Comparison of ENCODE assay signal across 8 cellular contexts in the genomic region with DNA sequence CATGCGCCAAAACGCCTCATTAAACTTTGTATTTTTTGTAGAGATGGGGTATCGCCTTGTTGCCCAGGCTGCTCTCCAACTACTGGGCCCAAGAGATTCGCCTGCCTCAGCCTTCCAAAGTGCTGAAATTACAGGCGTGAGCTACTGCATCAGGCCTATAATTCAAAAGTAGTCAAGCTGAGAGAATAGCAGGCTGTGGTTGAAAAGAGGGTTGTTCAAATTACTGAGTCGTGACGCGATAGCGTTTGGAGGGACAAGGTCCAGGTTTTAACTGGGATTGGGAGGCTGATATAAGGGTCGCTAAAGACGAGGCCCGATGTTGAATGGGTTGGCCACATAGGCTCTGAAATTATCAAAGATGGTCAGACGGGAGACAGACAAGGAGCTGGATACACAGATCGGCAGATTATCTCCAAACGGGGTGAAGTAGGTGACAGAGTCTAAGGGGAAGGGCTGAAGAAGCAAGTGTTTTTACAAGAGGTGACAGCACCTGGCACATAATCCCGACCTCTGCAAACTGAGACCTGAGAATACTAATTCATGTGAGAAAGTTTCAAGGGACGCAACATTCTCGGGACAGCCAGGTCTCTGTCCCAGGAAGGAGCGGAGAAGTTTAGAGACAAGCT. TPM values are rescaled to one million over a fixed set of nuclear protein-coding genes. Genes with fewer than 3 reads are reported as not detected.
DNase-seq lines count a peak whose midpoint lies in the region; ATAC-seq, FAIRE-seq and TF ChIP-seq lines count a peak whose summit lies in the region.

No MANE protein-coding gene starts in this region.

- TF ChIP-seq CTCF in cardiac muscle cell (IDR thresholded peaks at IDR 0.05; ENCODE audit: low read depth, low read length) (no peak), brain microvascular endothelial cell (IDR thresholded peaks at IDR 0.05; ENCODE audit: low read depth, low read length, missing control alignments) (no peak), GM20000 (IDR thresholded peaks at IDR 0.05; ENCODE audit: extremely low read depth, missing control alignments) (no peak)

- peak overlapping the region; percentile 97 for H3K4me3 Mint-ChIP-seq in memory B cell

- intact Hi-C loops in Right ventricle myocardium inferior (cut with DNase I) = loop anchor here (2.0 kb wide), 1 partner anchor 79 kb away; the partner anchor contains the start of gene UBL7

- H3K27me3 ChIP-seq in cardiac muscle cell (no peaks in the 10 kb centered on the region), brain microvascular endothelial cell (replicated peaks) (no peaks in the 10 kb centered on the region)

- H3K27ac Mint-ChIP-seq in memory B cell = peak overlapping the region; percentile 93

- no peaks in the 10 kb centered on the region for H3K9me3 Mint-ChIP-seq in memory B cell

- H3K27ac ChIP-seq in cardiac muscle cell = peak overlapping the region; percentile 81
- H3K27ac ChIP-seq in brain microvascular endothelial cell = peak overlapping the region; percentile 39

- H3K4me3 ChIP-seq in cardiac muscle cell = peak overlapping the region; percentile 87
- H3K4me3 ChIP-seq in brain microvascular endothelial cell (ENCODE audit: low read depth, low read length) = peak overlapping the region; percentile 84

- in situ Hi-C loops in brain microvascular endothelial cell (cut with HindIII; ENCODE audit: low pct_ligation_motif_present, low sequenced_read_pairs) = no loop called here

- H3K9me3 ChIP-seq in cardiac muscle cell (ENCODE audit: low read depth) = no peaks in the 10 kb centered on the region

- peaks cover 19% of the 10 kb centered on the region for H3K4me1 ChIP-seq in cardiac muscle cell (ENCODE audit: low read depth)

- peaks cover 36% of the 10 kb centered on the region for H3K4me1 Mint-ChIP-seq in memory B cell

- DNase-seq in cardiac muscle cell (ENCODE audit: low read depth in 1 of 2, low spot score in 1 of 2) (no peak), Right ventricle myocardium inferior (ENCODE audit: missing footprints) (no peak), M059J (ENCODE audit: low read depth) (peak; percentile 59), brain microvascular endothelial cell (no peak), memory B cell (ENCODE audit: low spot score in 2 of 2) (peak; percentile 6 to 20), HTR-8/SVneo (ENCODE audit: insufficient read length, low spot score) (no peak), GM20000 (ENCODE audit: low spot score) (no peak)

- no peak for FAIRE-seq in HTR-8/SVneo (lab: Jason Lieb, UNC)

- ATAC-seq in Right ventricle myocardium inferior (no peak), memory B cell (ENCODE audit: low read depth) (peak; percentile 8), HG02981 (IDR thresholded peaks at IDR 0.05; ENCODE audit: unreplicated experiment) (no peak)

- H3K27me3 Mint-ChIP-seq in memory B cell = no peaks in the 10 kb centered on the region

- no peaks in the 10 kb centered on the region for H3K36me3 Mint-ChIP-seq in memory B cell

- H3K36me3 ChIP-seq in cardiac muscle cell (peaks cover 7% of the 10 kb centered on the region), brain microvascular endothelial cell (replicated peaks) (no peaks in the 10 kb centered on the region)

RNA-seq across cellular contexts. Expression of gene ARID3B, which starts 0.8 kb away (rescaled TPM):
- total RNA-seq in cardiac muscle cell (60.7 and 69.8 TPM in 2 replicates), Right ventricle myocardium inferior (1.4 TPM)
- polyA plus RNA-seq in cardiac muscle cell = 70.5 and 72.6 TPM in 2 replicates
- 0.71 and 2.0 TPM in 2 replicates for total RNA-seq in M059J (2014; rRNA removed; shearing (Covaris generic))

Comparison
In these comparisons a context has a peak if more than half of its experiments do, and no peak if none do; other contexts are left out.
1. RNA of gene ARID3B, which starts 0.8 kb away (total RNA-seq): 60.7 to 69.8 TPM in cardiac muscle cell; 0.71 to 2.0 TPM in M059J and 1.4 TPM in Right ventricle myocardium inferior (single experiment); every median in the first group is over 10 times any median in the second.
2. DNase-seq: peak in M059J (single experiment) and memory B cell (2 of 2); none in cardiac muscle cell (0 of 2), Right ventricle myocardium inferior (single experiment), brain microvascular endothelial cell (single experiment), HTR-8/SVneo (single experiment) and GM20000 (single experiment).